1 cellular context compared by ENCODE assay signal in the genomic region with DNA sequence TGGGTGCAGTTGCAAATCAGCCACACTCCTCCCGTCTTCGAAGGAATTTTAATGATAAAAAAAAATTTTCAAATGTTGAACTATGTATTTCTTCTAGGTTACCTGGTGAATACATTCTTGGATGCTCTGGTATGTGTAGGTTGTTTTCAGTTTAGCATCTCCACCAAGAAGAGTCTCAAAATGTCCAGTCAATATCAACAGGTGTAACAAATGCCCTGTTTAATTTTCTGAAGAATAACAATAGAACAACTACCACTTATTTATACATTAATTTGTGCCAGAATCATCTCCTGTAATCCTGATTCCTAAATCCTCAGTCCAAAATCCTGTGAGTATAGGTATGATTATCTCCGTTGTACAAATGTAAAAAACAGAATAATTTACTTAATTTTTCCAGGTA.
TF ChIP-seq lines count a peak whose summit lies in the region.

No MANE protein-coding gene starts in this region.

TF ChIP-seq in GM23338, 12 proteins besides CTCF, POLR2A, EP300 and RAD21:
- no peak for TF ChIP-seq ZNF462 (CRISPR knock-in tag; IDR thresholded peaks at IDR 0.05)
- TF ChIP-seq, protein P1, sequence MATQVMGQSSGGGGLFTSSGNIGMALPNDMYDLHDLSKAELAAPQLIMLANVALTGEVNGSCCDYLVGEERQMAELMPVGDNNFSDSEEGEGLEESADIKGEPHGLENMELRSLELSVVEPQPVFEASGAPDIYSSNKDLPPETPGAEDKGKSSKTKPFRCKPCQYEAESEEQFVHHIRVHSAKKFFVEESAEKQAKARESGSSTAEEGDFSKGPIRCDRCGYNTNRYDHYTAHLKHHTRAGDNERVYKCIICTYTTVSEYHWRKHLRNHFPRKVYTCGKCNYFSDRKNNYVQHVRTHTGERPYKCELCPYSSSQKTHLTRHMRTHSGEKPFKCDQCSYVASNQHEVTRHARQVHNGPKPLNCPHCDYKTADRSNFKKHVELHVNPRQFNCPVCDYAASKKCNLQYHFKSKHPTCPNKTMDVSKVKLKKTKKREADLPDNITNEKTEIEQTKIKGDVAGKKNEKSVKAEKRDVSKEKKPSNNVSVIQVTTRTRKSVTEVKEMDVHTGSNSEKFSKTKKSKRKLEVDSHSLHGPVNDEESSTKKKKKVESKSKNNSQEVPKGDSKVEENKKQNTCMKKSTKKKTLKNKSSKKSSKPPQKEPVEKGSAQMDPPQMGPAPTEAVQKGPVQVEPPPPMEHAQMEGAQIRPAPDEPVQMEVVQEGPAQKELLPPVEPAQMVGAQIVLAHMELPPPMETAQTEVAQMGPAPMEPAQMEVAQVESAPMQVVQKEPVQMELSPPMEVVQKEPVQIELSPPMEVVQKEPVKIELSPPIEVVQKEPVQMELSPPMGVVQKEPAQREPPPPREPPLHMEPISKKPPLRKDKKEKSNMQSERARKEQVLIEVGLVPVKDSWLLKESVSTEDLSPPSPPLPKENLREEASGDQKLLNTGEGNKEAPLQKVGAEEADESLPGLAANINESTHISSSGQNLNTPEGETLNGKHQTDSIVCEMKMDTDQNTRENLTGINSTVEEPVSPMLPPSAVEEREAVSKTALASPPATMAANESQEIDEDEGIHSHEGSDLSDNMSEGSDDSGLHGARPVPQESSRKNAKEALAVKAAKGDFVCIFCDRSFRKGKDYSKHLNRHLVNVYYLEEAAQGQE (IDR thresholded peaks at IDR 0.05; ENCODE audit: unreplicated experiment), result no peak
